ENCODE assay signal across 8 cellular contexts in genomic region chr15:65916664-65917406, GRCh38. TPM values are rescaled to one million over a fixed set of nuclear protein-coding genes. Genes with fewer than 3 reads are reported as not detected.
DNase-seq lines count a peak whose midpoint lies in the region; ATAC-seq and TF ChIP-seq lines count a peak whose summit lies in the region.

No MANE protein-coding gene starts in this region.

- H3K36me3 ChIP-seq in SJSA1 (no peaks in the 10 kb centered on the region), lung (ENCODE audit: control insufficient read depth in 2 of 2, insufficient read depth in 2 of 2, low read length in 2 of 2) (peaks cover 0 to 15% of the 10 kb centered on the region in 2 donors)

- peaks cover 11% of the 10 kb centered on the region for H3K4me1 ChIP-seq in SJSA1 (replicated peaks)
- peaks cover 0 to 3% of the 10 kb centered on the region in 2 donors for H3K4me1 ChIP-seq in lung (ENCODE audit: control insufficient read depth in 2 of 2, insufficient read depth in 2 of 2, low read length in 2 of 2)

- H3K4me3 ChIP-seq in SJSA1 = no peak overlapping the region
- peak overlapping the region; percentile 42 for H3K4me3 ChIP-seq in coronary artery
- no peak overlapping the region for H3K4me3 ChIP-seq in lung

- H3K4me3 Mint-ChIP-seq in stimulated activated memory B cell treated with anti-CD40 and anti-IgM and Interleukin-4, amounts not matched to agents 10 μg/mL and 1 μg/mL and 100 μg/mL, for 72 hours = peak overlapping the region; percentile 77

- peak; percentile 37 for TF ChIP-seq CTCF in coronary artery (IDR thresholded peaks at IDR 0.05)
- TF ChIP-seq CTCF in lung (IDR thresholded peaks at IDR 0.05; ENCODE audit: control extremely low read depth, extremely low read depth) = peak; percentile 4

- DNase-seq in D341Med (ENCODE audit: low spot score) (peak; percentile 65), SJSA1 (ENCODE audit: low read depth in 1 of 2, low spot score in 2 of 2) (peak; percentile 53 to 79), coronary artery (ENCODE audit: low spot score) (no peak), lung (ENCODE audit: low spot score) (peak; percentile 49), NOMO-1 treated with dmso at 0.1 percent for 144 hours (lab: John Stamatoyannopoulos, UW; ENCODE audit: unreplicated experiment) (no peak)

- H3K4me1 Mint-ChIP-seq in stimulated activated memory B cell treated with anti-CD40 and anti-IgM and Interleukin-4, amounts not matched to agents 10 μg/mL and 1 μg/mL and 100 μg/mL, for 72 hours = peaks cover 70% of the 10 kb centered on the region

- no peaks in the 10 kb centered on the region for H3K9me3 Mint-ChIP-seq in stimulated activated memory B cell treated with anti-CD40 and anti-IgM and Interleukin-4, amounts not matched to agents 10 μg/mL and 1 μg/mL and 100 μg/mL, for 72 hours

- H3K27ac ChIP-seq in SJSA1 (no peak overlapping the region), coronary artery (no peak overlapping the region), lung (ENCODE audit: low read depth in 1 of 2, low read length in 1 of 2) (no peak overlapping the region)

- 56 to 77% methylated on average over 16 of the region's 16 CpGs for WGBS in lung, 2 donors

- peak overlapping the region; percentile 67 for H3K27ac Mint-ChIP-seq in stimulated activated memory B cell treated with anti-CD40 and anti-IgM and Interleukin-4, amounts not matched to agents 10 μg/mL and 1 μg/mL and 100 μg/mL, for 72 hours

- no peaks in the 10 kb centered on the region for H3K27me3 Mint-ChIP-seq in stimulated activated memory B cell treated with anti-CD40 and anti-IgM and Interleukin-4, amounts not matched to agents 10 μg/mL and 1 μg/mL and 100 μg/mL, for 72 hours

- no peaks in the 10 kb centered on the region for H3K9me3 ChIP-seq in SJSA1 (replicated peaks)
- peaks cover 0 to 1% of the 10 kb centered on the region in 2 donors for H3K9me3 ChIP-seq in lung (ENCODE audit: control insufficient read depth in 2 of 2, insufficient read depth in 1 of 2, low read length in 1 of 2)

- H3K27me3 ChIP-seq in SJSA1 (replicated peaks) (no peaks in the 10 kb centered on the region), lung (ENCODE audit: control insufficient read depth, insufficient read depth) (no peaks in the 10 kb centered on the region)

- peaks cover 5% of the 10 kb centered on the region for H3K36me3 Mint-ChIP-seq in stimulated activated memory B cell treated with anti-CD40 and anti-IgM and Interleukin-4, amounts not matched to agents 10 μg/mL and 1 μg/mL and 100 μg/mL, for 72 hours

- ATAC-seq in GM18907 (IDR thresholded peaks at IDR 0.05; ENCODE audit: unreplicated experiment) (peak; percentile 65), HG03097 (IDR thresholded peaks at IDR 0.05; ENCODE audit: low FRiP score, unreplicated experiment) (peak; percentile 47), lung (ENCODE audit: insufficient read depth, low FRiP score) (peak; percentile 67)
- peak; percentile 95 for ATAC-seq in stimulated activated memory B cell treated with anti-CD40 and anti-IgM and Interleukin-4, amounts not matched to agents 10 μg/mL and 1 μg/mL and 100 μg/mL, for 72 hours

RNA-seq across cellular contexts. Expression of gene RAB11A, which starts 47.5 kb away (rescaled TPM):
- 196 and 205 TPM in 2 replicates for total RNA-seq in SJSA1 (2014; rRNA removed; shearing (Covaris generic))
- 100 to 1,000 TPM; 206 to 313 TPM for total RNA-seq in lung
- 100 to 1,000 TPM; 120 to 258 TPM for polyA plus RNA-seq in lung

Comparison
In these comparisons a context has a peak if more than half of its experiments do, and no peak if none do; other contexts are left out.
1. DNase-seq: peak in D341Med (single experiment), SJSA1 (2 of 2) and lung (single experiment); none in coronary artery (single experiment) and NOMO-1 treated with dmso at 0.1 percent for 144 hours (single experiment).
2. Peak in every context shown above with its lines, with median percentiles within 50 percentile points of each other: ATAC-seq.